ENCODE assay signal across 27 cellular contexts in the genomic region with DNA sequence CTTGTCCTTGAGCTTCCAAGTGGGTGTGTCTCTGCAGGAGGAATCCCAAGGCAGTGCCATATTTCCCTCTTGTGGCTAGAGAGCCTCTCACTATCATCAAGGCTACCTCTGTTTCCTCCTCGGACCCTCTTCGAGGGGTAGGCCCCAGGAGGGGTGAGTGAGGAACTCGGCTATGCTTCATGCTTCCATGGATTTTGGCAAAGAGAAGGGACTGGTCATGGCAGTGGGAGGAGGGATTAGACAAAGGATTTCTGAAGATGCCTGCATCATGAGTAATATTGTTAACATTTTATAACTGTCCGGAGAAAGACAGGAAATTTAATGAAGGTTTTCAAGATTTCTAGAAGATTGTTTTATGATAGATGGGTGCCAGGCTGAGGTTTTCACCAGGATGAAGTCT.
DNase-seq lines count a peak whose midpoint lies in the region; ATAC-seq, FAIRE-seq and TF ChIP-seq lines count a peak whose summit lies in the region.
"Had no signal": no experiment of that assay in that cellular context is flagged by ENCODE, and none has a peak within 500 bp of the region (broad histone marks: within the 10 kb centered on the region; RNA-seq: fewer than 3 reads in every experiment).

No MANE protein-coding gene starts in this region.

- FAIRE-seq in RCC 7860 (lab: Jason Lieb, UNC) = no peak
- FAIRE-seq: endometrium had no signal

- no peak overlapping the region for H3K4me3 ChIP-seq in fibroblast of mammary gland (ENCODE audit: control insufficient read depth, low read depth, low read length)
- H3K4me3 ChIP-seq: coronary artery, hepatocyte, SJSA1, thoracic aorta had no signal

- ATAC-seq in GM18907 (IDR thresholded peaks at IDR 0.05; ENCODE audit: unreplicated experiment) (no peak), GM19463 (IDR thresholded peaks at IDR 0.05; ENCODE audit: unreplicated experiment) (no peak), HG02642 (IDR thresholded peaks at IDR 0.05; ENCODE audit: poor library complexity, unreplicated experiment) (no peak)
- ATAC-seq: activated naive CD4-positive, alpha-beta T cell treated with anti-CD3 and anti-CD28 coated beads, Interleukin-2, amount 50 U/mL, for 72 hours; CD8-positive, alpha-beta T cell; stimulated activated effector memory CD8-positive, alpha-beta T cell treated with anti-CD3 and anti-CD28 coated beads, Interleukin-12 subunit alpha, Interleukin-12 subunit beta, amount 100 ng/mL, for 72 hours; T-helper 17 cell had no signal

- H3K27ac ChIP-seq in caudate nucleus (ENCODE audit: low read depth, low read length) = no peak overlapping the region
- H3K27ac ChIP-seq: coronary artery, hepatocyte, SJSA1, thoracic aorta, VCaP had no signal

- no peak for TF ChIP-seq CTCF in fibroblast of mammary gland (conservative IDR thresholded peaks at IDR 0.05; ENCODE audit: control insufficient read depth, insufficient read depth, low read depth, low read length)

- DNase-seq in Daoy (ENCODE audit: low read depth) (peak; percentile 53), RCC 7860 (ENCODE audit: low spot score) (peak; percentile 8), fibroblast of mammary gland (ENCODE audit: low read depth) (peak; percentile 50), renal cortical epithelial cell (ENCODE audit: low read depth) (peak; percentile 71), caudate nucleus (lab: John Stamatoyannopoulos, UW) (no peak)
- DNase-seq: AML-193; CD8-positive, alpha-beta T cell; DMS153; GF-D8; immature natural killer cell; Kasumi-1; NCI-H1092 treated with DMSO at 0.1 percent for 48 hours; NCI-H2029 treated with DMSO at 0.1 percent for 48 hours; nephron progenitor cell; stimulated activated CD4-positive, alpha-beta T cell treated with anti-CD3 and anti-CD28 coated beads, Interleukin-2, amount 100 ng/mL, for 24 hours; T-helper 17 cell had no signal

Comparison
In these comparisons a context has a peak if more than half of its experiments do, and no peak if none do; other contexts are left out.
1. DNase-seq: peak in Daoy (single experiment), RCC 7860 (single experiment), fibroblast of mammary gland (single experiment) and renal cortical epithelial cell (single experiment); none in caudate nucleus (0 of 61).